Comparison of ENCODE assay signal across 8 cellular contexts in genomic region chr6:28634758-28635546, GRCh38.
DNase-seq lines count a peak whose midpoint lies in the region; ATAC-seq and TF ChIP-seq lines count a peak whose summit lies in the region.

No MANE protein-coding gene starts in this region.

- DNase-seq in GM12864 (ENCODE audit: low read depth): no peak
- peak; percentile 77 for DNase-seq in OCI-M1 (lab: John Stamatoyannopoulos, UW)
- DNase-seq in epithelial cell of proximal tubule (ENCODE audit: low read depth): no peak
- peak; percentile 51 for DNase-seq in osteoblast (ENCODE audit: insufficient read length, low spot score, missing footprints)
- DNase-seq in stimulated activated CD4-positive, alpha-beta T cell treated with anti-CD3 and anti-CD28 coated beads, Interleukin-2, amount 100 ng/mL, for 24 hours: no peak
- no peak for DNase-seq in mucosa of gallbladder (ENCODE audit: low spot score)

- no peaks in the 10 kb centered on the region for H3K36me3 ChIP-seq in osteoblast (ENCODE audit: insufficient read depth, low read length)

- peak overlapping the region; percentile 81 for H3K4me2 ChIP-seq in osteoblast (ENCODE audit: insufficient read depth, low read length)

- peak overlapping the region; percentile 71 for H2AFZ ChIP-seq in osteoblast (ENCODE audit: low read length)

- H3K27ac ChIP-seq in osteoblast (ENCODE audit: low read depth, low read length): no peak overlapping the region

- H4K20me1 ChIP-seq in osteoblast (ENCODE audit: insufficient read depth, low read length): no peaks in the 10 kb centered on the region

- H3K4me3 ChIP-seq in GM12864 (ENCODE audit: low read depth, low read length): peak overlapping the region; percentile 7; the same call in 1 of the 2 replicates
- H3K4me3 ChIP-seq in epithelial cell of proximal tubule (ENCODE audit: low read depth, low read length): peak overlapping the region; percentile 56
- H3K4me3 ChIP-seq in osteoblast (ENCODE audit: insufficient read depth, low read length): peak overlapping the region; percentile 55

- H3K4me1 ChIP-seq in osteoblast (ENCODE audit: insufficient read depth, low read length): peaks cover 8% of the 10 kb centered on the region

- no peak for TF ChIP-seq CTCF in GM12864 (IDR thresholded peaks at IDR 0.05; ENCODE audit: low read depth, low read length, missing control alignments)
- TF ChIP-seq CTCF in epithelial cell of proximal tubule (conservative IDR thresholded peaks at IDR 0.05; ENCODE audit: low read depth, low read length): no peak
- TF ChIP-seq CTCF in osteoblast (IDR thresholded peaks at IDR 0.05; ENCODE audit: extremely low read depth, low read depth, low read length): no peak

- H3K9me3 ChIP-seq in osteoblast (ENCODE audit: low read depth, low read length): no peaks in the 10 kb centered on the region

- ATAC-seq in GM18873 (IDR thresholded peaks at IDR 0.05; ENCODE audit: low FRiP score, unreplicated experiment) (no peak), HG03565 (IDR thresholded peaks at IDR 0.05; ENCODE audit: unreplicated experiment) (no peak)

- H3K27me3 ChIP-seq in osteoblast (ENCODE audit: insufficient read depth, low read length): peaks cover 33% of the 10 kb centered on the region

- no peaks in the 10 kb centered on the region for H3K79me2 ChIP-seq in osteoblast (ENCODE audit: insufficient read depth, low read length)

Comparison
In these comparisons a context has a peak if more than half of its experiments do, and no peak if none do; other contexts are left out.
1. DNase-seq: peak in OCI-M1 (single experiment) and osteoblast (single experiment); none in GM12864 (single experiment), epithelial cell of proximal tubule (single experiment), stimulated activated CD4-positive, alpha-beta T cell treated with anti-CD3 and anti-CD28 coated beads, Interleukin-2, amount 100 ng/mL, for 24 hours (0 of 2) and mucosa of gallbladder (single experiment).
2. Peak in every context shown above with its lines, with median percentiles within 50 percentile points of each other: H3K4me3 ChIP-seq.